Comparison of ENCODE assay signal across 2 cellular contexts in genomic region chr5:14919106-14919505, GRCh38.
TF ChIP-seq lines count a peak whose summit lies in the region.

No MANE protein-coding gene starts in this region.

TF ChIP-seq in HEK293, 187 proteins besides CTCF, POLR2A, EP300 and RAD21:
- TF ChIP-seq ZNF366 (tag by site-specific recombination; conservative IDR thresholded peaks at IDR 0.05): 0 out of 2 replicates have a peak, but pooled peaks have one; percentile 32

TF ChIP-seq in K562, 482 proteins besides CTCF, POLR2A, EP300 and RAD21:
- TF ChIP-seq ZBTB2 (IDR thresholded peaks at IDR 0.05): 0 out of 2 replicates have a peak, but pooled peaks have one; percentile 48
- peak; percentile 38; the same call in 1 of the 2 replicates for TF ChIP-seq GATAD2B (IDR thresholded peaks at IDR 0.05; ENCODE audit: borderline replicate concordance)
- peak; percentile 95 for TF ChIP-seq DACH1 (IDR thresholded peaks at IDR 0.05; ENCODE audit: partially characterized antibody)
